In genomic region chr9:112496074-112496722, GRCh38 we compare ENCODE assay signal across 1 cellular context.
TF ChIP-seq lines count a peak whose summit lies in the region.

No MANE protein-coding gene starts in this region.

TF ChIP-seq in HepG2, 621 proteins besides CTCF, POLR2A, EP300 and RAD21 (continued from another document and continues in another):
- TF ChIP-seq, protein P1, sequence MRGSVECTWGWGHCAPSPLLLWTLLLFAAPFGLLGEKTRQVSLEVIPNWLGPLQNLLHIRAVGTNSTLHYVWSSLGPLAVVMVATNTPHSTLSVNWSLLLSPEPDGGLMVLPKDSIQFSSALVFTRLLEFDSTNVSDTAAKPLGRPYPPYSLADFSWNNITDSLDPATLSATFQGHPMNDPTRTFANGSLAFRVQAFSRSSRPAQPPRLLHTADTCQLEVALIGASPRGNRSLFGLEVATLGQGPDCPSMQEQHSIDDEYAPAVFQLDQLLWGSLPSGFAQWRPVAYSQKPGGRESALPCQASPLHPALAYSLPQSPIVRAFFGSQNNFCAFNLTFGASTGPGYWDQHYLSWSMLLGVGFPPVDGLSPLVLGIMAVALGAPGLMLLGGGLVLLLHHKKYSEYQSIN (CRISPR knock-in tag; IDR thresholded peaks at IDR 0.05; ENCODE audit: borderline replicate concordance) = no peak
- no peak for TF ChIP-seq RBAK (CRISPR knock-in tag; IDR thresholded peaks at IDR 0.05)
- TF ChIP-seq, protein P2, sequence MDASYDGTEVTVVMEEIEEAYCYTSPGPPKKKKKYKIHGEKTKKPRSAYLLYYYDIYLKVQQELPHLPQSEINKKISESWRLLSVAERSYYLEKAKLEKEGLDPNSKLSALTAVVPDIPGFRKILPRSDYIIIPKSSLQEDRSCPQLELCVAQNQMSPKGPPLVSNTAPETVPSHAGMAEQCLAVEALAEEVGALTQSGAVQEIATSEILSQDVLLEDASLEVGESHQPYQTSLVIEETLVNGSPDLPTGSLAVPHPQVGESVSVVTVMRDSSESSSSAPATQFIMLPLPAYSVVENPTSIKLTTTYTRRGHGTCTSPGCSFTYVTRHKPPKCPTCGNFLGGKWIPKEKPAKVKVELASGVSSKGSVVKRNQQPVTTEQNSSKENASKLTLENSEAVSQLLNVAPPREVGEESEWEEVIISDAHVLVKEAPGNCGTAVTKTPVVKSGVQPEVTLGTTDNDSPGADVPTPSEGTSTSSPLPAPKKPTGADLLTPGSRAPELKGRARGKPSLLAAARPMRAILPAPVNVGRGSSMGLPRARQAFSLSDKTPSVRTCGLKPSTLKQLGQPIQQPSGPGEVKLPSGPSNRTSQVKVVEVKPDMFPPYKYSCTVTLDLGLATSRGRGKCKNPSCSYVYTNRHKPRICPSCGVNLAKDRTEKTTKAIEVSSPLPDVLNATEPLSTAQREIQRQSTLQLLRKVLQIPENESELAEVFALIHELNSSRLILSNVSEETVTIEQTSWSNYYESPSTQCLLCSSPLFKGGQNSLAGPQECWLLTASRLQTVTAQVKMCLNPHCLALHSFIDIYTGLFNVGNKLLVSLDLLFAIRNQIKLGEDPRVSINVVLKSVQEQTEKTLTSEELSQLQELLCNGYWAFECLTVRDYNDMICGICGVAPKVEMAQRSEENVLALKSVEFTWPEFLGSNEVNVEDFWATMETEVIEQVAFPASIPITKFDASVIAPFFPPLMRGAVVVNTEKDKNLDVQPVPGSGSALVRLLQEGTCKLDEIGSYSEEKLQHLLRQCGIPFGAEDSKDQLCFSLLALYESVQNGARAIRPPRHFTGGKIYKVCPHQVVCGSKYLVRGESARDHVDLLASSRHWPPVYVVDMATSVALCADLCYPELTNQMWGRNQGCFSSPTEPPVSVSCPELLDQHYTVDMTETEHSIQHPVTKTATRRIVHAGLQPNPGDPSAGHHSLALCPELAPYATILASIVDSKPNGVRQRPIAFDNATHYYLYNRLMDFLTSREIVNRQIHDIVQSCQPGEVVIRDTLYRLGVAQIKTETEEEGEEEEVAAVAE (CRISPR knock-in tag; IDR thresholded peaks at IDR 0.05; ENCODE audit: borderline replicate concordance) = no peak
- 0 out of 4 replicates have a peak, but pooled peaks of 1 of the 2 experiments have one; percentile 14 for TF ChIP-seq NR2F1 (CRISPR knock-in tag; IDR thresholded peaks at IDR 0.05)
- no peak for TF ChIP-seq ZNF646 (CRISPR knock-in tag; IDR thresholded peaks at IDR 0.05)
- no peak for TF ChIP-seq ZBTB10 (CRISPR knock-in tag; IDR thresholded peaks at IDR 0.05; ENCODE audit: borderline replicate concordance)
- TF ChIP-seq REPIN1 (CRISPR knock-in tag; IDR thresholded peaks at IDR 0.05; ENCODE audit: borderline replicate concordance, low read depth) = 0 out of 2 replicates have a peak, but pooled peaks have one; percentile 26
- no peak for TF ChIP-seq ZNF598 (CRISPR knock-in tag; IDR thresholded peaks at IDR 0.05; ENCODE audit: borderline replicate concordance)
- TF ChIP-seq ZNF674 (CRISPR knock-in tag; IDR thresholded peaks at IDR 0.05; ENCODE audit: low read depth) = no peak
- TF ChIP-seq ZNF503 (CRISPR knock-in tag; IDR thresholded peaks at IDR 0.05) = 0 out of 2 replicates have a peak, but pooled peaks have one; percentile 24
- no peak for TF ChIP-seq GABPB1 (CRISPR knock-in tag; IDR thresholded peaks at IDR 0.05)
- peak; percentile 83 for TF ChIP-seq ZNF331 (CRISPR knock-in tag; IDR thresholded peaks at IDR 0.05)
- TF ChIP-seq, protein P3, sequence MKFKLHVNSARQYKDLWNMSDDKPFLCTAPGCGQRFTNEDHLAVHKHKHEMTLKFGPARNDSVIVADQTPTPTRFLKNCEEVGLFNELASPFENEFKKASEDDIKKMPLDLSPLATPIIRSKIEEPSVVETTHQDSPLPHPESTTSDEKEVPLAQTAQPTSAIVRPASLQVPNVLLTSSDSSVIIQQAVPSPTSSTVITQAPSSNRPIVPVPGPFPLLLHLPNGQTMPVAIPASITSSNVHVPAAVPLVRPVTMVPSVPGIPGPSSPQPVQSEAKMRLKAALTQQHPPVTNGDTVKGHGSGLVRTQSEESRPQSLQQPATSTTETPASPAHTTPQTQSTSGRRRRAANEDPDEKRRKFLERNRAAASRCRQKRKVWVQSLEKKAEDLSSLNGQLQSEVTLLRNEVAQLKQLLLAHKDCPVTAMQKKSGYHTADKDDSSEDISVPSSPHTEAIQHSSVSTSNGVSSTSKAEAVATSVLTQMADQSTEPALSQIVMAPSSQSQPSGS (CRISPR knock-in tag; IDR thresholded peaks at IDR 0.05) = no peak
- no peak for TF ChIP-seq PHF21A (CRISPR knock-in tag; IDR thresholded peaks at IDR 0.05)
- TF ChIP-seq TARDBP (CRISPR knock-in tag; IDR thresholded peaks at IDR 0.05) = no peak
- TF ChIP-seq, protein P4, sequence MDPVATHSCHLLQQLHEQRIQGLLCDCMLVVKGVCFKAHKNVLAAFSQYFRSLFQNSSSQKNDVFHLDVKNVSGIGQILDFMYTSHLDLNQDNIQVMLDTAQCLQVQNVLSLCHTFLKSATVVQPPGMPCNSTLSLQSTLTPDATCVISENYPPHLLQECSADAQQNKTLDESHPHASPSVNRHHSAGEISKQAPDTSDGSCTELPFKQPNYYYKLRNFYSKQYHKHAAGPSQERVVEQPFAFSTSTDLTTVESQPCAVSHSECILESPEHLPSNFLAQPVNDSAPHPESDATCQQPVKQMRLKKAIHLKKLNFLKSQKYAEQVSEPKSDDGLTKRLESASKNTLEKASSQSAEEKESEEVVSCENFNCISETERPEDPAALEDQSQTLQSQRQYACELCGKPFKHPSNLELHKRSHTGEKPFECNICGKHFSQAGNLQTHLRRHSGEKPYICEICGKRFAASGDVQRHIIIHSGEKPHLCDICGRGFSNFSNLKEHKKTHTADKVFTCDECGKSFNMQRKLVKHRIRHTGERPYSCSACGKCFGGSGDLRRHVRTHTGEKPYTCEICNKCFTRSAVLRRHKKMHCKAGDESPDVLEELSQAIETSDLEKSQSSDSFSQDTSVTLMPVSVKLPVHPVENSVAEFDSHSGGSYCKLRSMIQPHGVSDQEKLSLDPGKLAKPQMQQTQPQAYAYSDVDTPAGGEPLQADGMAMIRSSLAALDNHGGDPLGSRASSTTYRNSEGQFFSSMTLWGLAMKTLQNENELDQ (CRISPR knock-in tag; IDR thresholded peaks at IDR 0.05; ENCODE audit: borderline replicate concordance) = no peak
- no peak for TF ChIP-seq ZNF34 (CRISPR knock-in tag; IDR thresholded peaks at IDR 0.05; ENCODE audit: borderline replicate concordance)
- TF ChIP-seq SNAPC2 (CRISPR knock-in tag; IDR thresholded peaks at IDR 0.05) = no peak
- TF ChIP-seq ZNF121 (CRISPR knock-in tag; IDR thresholded peaks at IDR 0.05) = no peak
- TF ChIP-seq XRCC5 (optimal IDR thresholded peaks at IDR 0.05; ENCODE audit: low read length) = no peak
- no peak for TF ChIP-seq ZFAT (CRISPR knock-in tag; conservative IDR thresholded peaks at IDR 0.05)
- TF ChIP-seq ADNP (CRISPR knock-in tag; IDR thresholded peaks at IDR 0.05) = no peak
- TF ChIP-seq, protein P5, sequence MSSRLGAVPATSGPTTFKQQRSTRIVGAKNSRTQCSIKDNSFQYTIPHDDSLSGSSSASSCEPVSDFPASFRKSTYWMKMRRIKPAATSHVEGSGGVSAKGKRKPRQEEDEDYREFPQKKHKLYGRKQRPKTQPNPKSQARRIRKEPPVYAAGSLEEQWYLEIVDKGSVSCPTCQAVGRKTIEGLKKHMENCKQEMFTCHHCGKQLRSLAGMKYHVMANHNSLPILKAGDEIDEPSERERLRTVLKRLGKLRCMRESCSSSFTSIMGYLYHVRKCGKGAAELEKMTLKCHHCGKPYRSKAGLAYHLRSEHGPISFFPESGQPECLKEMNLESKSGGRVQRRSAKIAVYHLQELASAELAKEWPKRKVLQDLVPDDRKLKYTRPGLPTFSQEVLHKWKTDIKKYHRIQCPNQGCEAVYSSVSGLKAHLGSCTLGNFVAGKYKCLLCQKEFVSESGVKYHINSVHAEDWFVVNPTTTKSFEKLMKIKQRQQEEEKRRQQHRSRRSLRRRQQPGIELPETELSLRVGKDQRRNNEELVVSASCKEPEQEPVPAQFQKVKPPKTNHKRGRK (CRISPR knock-in tag; IDR thresholded peaks at IDR 0.05) = no peak
- peak; percentile 89 for TF ChIP-seq GATAD2A (CRISPR knock-in tag; IDR thresholded peaks at IDR 0.05)
